8 cellular contexts compared by ENCODE assay signal in genomic region chr2:46876741-46877384, GRCh38. TPM values are rescaled to one million over a fixed set of nuclear protein-coding genes. Genes with fewer than 3 reads are reported as not detected.
DNase-seq lines count a peak whose midpoint lies in the region; ATAC-seq and TF ChIP-seq lines count a peak whose summit lies in the region.

No MANE protein-coding gene starts in this region.

- peaks cover 71% of the 10 kb centered on the region for H3F3A ChIP-seq in GM23248 (ENCODE audit: insufficient read depth)

- H3K27ac Mint-ChIP-seq in activated T-helper 1 cell treated with anti-CD3 and anti-CD28 coated beads, Interleukin-12 subunit alpha, Interleukin-12 subunit beta, Interleukin-2, Interleukin-4 antibody, amounts not matched to agents 30 ng/mL and 10 ng/mL and 1 ng/mL, durations not matched to agents 14 hours and 24 hours and 36 hours = no peak overlapping the region

- no peaks in the 10 kb centered on the region for H3K36me3 ChIP-seq in GM23248 (ENCODE audit: low read depth)
- H3K36me3 ChIP-seq in right lobe of liver = no peaks in the 10 kb centered on the region
- no peaks in the 10 kb centered on the region for H3K36me3 ChIP-seq in ovary

- no peak for TF ChIP-seq EP300 in ovary (IDR thresholded peaks at IDR 0.05)

- no peaks in the 10 kb centered on the region for H3K27me3 Mint-ChIP-seq in activated T-helper 1 cell treated with anti-CD3 and anti-CD28 coated beads, Interleukin-12 subunit alpha, Interleukin-12 subunit beta, Interleukin-2, Interleukin-4 antibody, amounts not matched to agents 30 ng/mL and 10 ng/mL and 1 ng/mL, durations not matched to agents 14 hours and 24 hours and 36 hours (ENCODE audit: insufficient read depth)

- DNase-seq in ACHN (peak; percentile 87), GM23248 (peak; percentile 89), NCI-H526 treated with DMSO at 0.1 percent for 48 hours (lab: John Stamatoyannopoulos, UW) (peak; percentile 36), cardiac fibroblast (ENCODE audit: low read depth in 2 of 2) (peak; percentile 89), right lobe of liver (peak in 1 of 3 donors; percentile 56), ovary (no peak)
- DNase-seq in activated T-helper 1 cell treated with anti-CD3 and anti-CD28 coated beads, Interleukin-12 subunit alpha, Interleukin-12 subunit beta, Interleukin-2, Interleukin-4 antibody, amounts not matched to agents 30 ng/mL and 10 ng/mL and 1 ng/mL, durations not matched to agents 14 hours and 24 hours and 36 hours (ENCODE audit: low spot score) = no peak
- no peak for DNase-seq in activated CD4-positive, alpha-beta T cell treated with anti-CD3 and anti-CD28 coated beads for 1 hour

- H3K4me1 Mint-ChIP-seq in activated T-helper 1 cell treated with anti-CD3 and anti-CD28 coated beads, Interleukin-12 subunit alpha, Interleukin-12 subunit beta, Interleukin-2, Interleukin-4 antibody, amounts not matched to agents 30 ng/mL and 10 ng/mL and 1 ng/mL, durations not matched to agents 14 hours and 24 hours and 36 hours (ENCODE audit: low read depth) = peaks cover 9% of the 10 kb centered on the region

- H4K20me1 ChIP-seq in GM23248 (ENCODE audit: insufficient read depth) = no peaks in the 10 kb centered on the region

- H3K9me2 ChIP-seq in GM23248 (ENCODE audit: insufficient read depth) = no peaks in the 10 kb centered on the region

- ATAC-seq in right lobe of liver = peak; percentile 66 to 84 (median 76)

- H3K4me1 ChIP-seq in GM23248 (ENCODE audit: insufficient read depth) (peaks cover 63% of the 10 kb centered on the region), right lobe of liver (peaks cover 0 to 9% (median 3%) of the 10 kb centered on the region in 4 donors), ovary (ENCODE audit: insufficient read depth) (peaks cover 27% of the 10 kb centered on the region)

- intact Hi-C loops in right lobe of liver (cut with DNase I) (no loop called here), ovary (cut with DNase I) (loop anchor here in 1 of 4 donors (10.0 kb wide), 1 partner anchor 72 kb away; no protein-coding TSS in a partner anchor)
- intact Hi-C loops in activated T-helper 1 cell treated with anti-CD3 and anti-CD28 coated beads, Interleukin-12 subunit alpha, Interleukin-12 subunit beta, Interleukin-2, Interleukin-4 antibody, amounts not matched to agents 30 ng/mL and 10 ng/mL and 1 ng/mL, durations not matched to agents 14 hours and 24 hours and 36 hours (cut with micrococcal nuclease) = no loop called here

- H3K4me2 ChIP-seq in GM23248 (ENCODE audit: unreplicated experiment) = no peak overlapping the region

- H3K27me3 ChIP-seq in GM23248 (replicated peaks; ENCODE audit: insufficient read depth) (no peaks in the 10 kb centered on the region), right lobe of liver (no peaks in the 10 kb centered on the region), ovary (no peaks in the 10 kb centered on the region)

- peak; percentile 51 for TF ChIP-seq CTCF in cardiac fibroblast (IDR thresholded peaks at IDR 0.05; ENCODE audit: low read depth, low read length)
- TF ChIP-seq CTCF in right lobe of liver (IDR thresholded peaks at IDR 0.05) = peak; percentile 48 to 56 (median 52)
- peak in 1 of 3 donors; percentile 51 for TF ChIP-seq CTCF in ovary (IDR thresholded peaks at IDR 0.05)

- TF ChIP-seq POLR2A in right lobe of liver (IDR thresholded peaks at IDR 0.05) = no peak
- no peak for TF ChIP-seq POLR2A in ovary (IDR thresholded peaks at IDR 0.05)

- H3K27ac ChIP-seq in GM23248 = peak overlapping the region; percentile 94
- H3K27ac ChIP-seq in right lobe of liver = no peak overlapping the region
- H3K27ac ChIP-seq in ovary = no peak overlapping the region

- H3K9me3 ChIP-seq in GM23248 (ENCODE audit: low read depth) (no peaks in the 10 kb centered on the region), right lobe of liver (no peaks in the 10 kb centered on the region), ovary (no peaks in the 10 kb centered on the region)

- 24 to 25% methylated on average over 11 of the region's 11 CpGs for WGBS in GM23248 (ENCODE audit: low coverage in 1 of 2, low lambda C conversion rate in 2 of 2, missing lambda C conversion rate in 2 of 2), 2 experiments
- WGBS in right lobe of liver (ENCODE audit: insufficient coverage, low coverage, low lambda C conversion rate, missing lambda C conversion rate) = 38% methylated on average over 11 of the region's 11 CpGs
- WGBS in ovary, 3 donors = 44 to 50% (median 46%) methylated on average over 11 of the region's 11 CpGs

- H2AFZ ChIP-seq in GM23248 = peak overlapping the region; percentile 47

- H3K36me3 Mint-ChIP-seq in activated T-helper 1 cell treated with anti-CD3 and anti-CD28 coated beads, Interleukin-12 subunit alpha, Interleukin-12 subunit beta, Interleukin-2, Interleukin-4 antibody, amounts not matched to agents 30 ng/mL and 10 ng/mL and 1 ng/mL, durations not matched to agents 14 hours and 24 hours and 36 hours (ENCODE audit: low read depth) = no peaks in the 10 kb centered on the region

- H3K4me3 Mint-ChIP-seq in activated T-helper 1 cell treated with anti-CD3 and anti-CD28 coated beads, Interleukin-12 subunit alpha, Interleukin-12 subunit beta, Interleukin-2, Interleukin-4 antibody, amounts not matched to agents 30 ng/mL and 10 ng/mL and 1 ng/mL, durations not matched to agents 14 hours and 24 hours and 36 hours = no peak overlapping the region

- H3K79me2 ChIP-seq in GM23248 (ENCODE audit: insufficient read depth) = peaks cover 35% of the 10 kb centered on the region

- peak overlapping the region; percentile 60 for H3K9ac ChIP-seq in GM23248

- in situ Hi-C loops in ACHN (cut with HindIII; ENCODE audit: low pct_ligation_motif_present, low pct_unique_long_range_greater_than_20kb, low sequenced_read_pairs) = no loop called here
- in situ Hi-C loops in GM23248 (cut with MboI) = no loop called here

- H3K9me3 Mint-ChIP-seq in activated T-helper 1 cell treated with anti-CD3 and anti-CD28 coated beads, Interleukin-12 subunit alpha, Interleukin-12 subunit beta, Interleukin-2, Interleukin-4 antibody, amounts not matched to agents 30 ng/mL and 10 ng/mL and 1 ng/mL, durations not matched to agents 14 hours and 24 hours and 36 hours = no peaks in the 10 kb centered on the region

- no peak overlapping the region for H3K4me3 ChIP-seq in GM23248
- H3K4me3 ChIP-seq in cardiac fibroblast (replicated peaks in 1 of 2; ENCODE audit: low read depth in 2 of 2, low read length in 2 of 2) = no peak overlapping the region
- no peak overlapping the region for H3K4me3 ChIP-seq in right lobe of liver
- H3K4me3 ChIP-seq in ovary = no peak overlapping the region

RNA-seq across cellular contexts. Expression of gene MCFD2, which starts 38.7 kb away (rescaled TPM):
- 310 and 329 TPM in 2 replicates for total RNA-seq in GM23248 (2014; rRNA removed; shearing (Covaris generic))
- polyA plus RNA-seq in GM23248 (2016; fragmentation: Nextera tagmentation; extraction: Ambion mirVana) (298 and 303 TPM in 2 replicates), ovary (100 to 1,000 TPM in 1 of 2 donors, 10 to 100 TPM in 1; 65.8 to 145 TPM)
- total RNA-seq in right lobe of liver (100 to 1,000 TPM in 3 of 6 experiments, 10 to 100 TPM in 3; 85.0 to 147 (median 99.2) TPM), ovary (100 to 1,000 TPM in 6 of 7 donors, 10 to 100 TPM in 1; 62.8 to 176 (median 134) TPM)
- 48.8 and 51.0 TPM in 2 replicates for total RNA-seq in activated T-helper 1 cell treated with anti-CD3 and anti-CD28 coated beads, Interleukin-12 subunit alpha, Interleukin-12 subunit beta, Interleukin-2, Interleukin-4 antibody, amounts not matched to agents 30 ng/mL and 10 ng/mL and 1 ng/mL, durations not matched to agents 14 hours and 24 hours and 36 hours

Comparison
In these comparisons a context has a peak if more than half of its experiments do, and no peak if none do; other contexts are left out.
1. DNase-seq: peak in ACHN (single experiment), GM23248 (single experiment), NCI-H526 treated with DMSO at 0.1 percent for 48 hours (single experiment) and cardiac fibroblast (2 of 2); none in ovary (0 of 5), activated T-helper 1 cell treated with anti-CD3 and anti-CD28 coated beads, Interleukin-12 subunit alpha, Interleukin-12 subunit beta, Interleukin-2, Interleukin-4 antibody, amounts not matched to agents 30 ng/mL and 10 ng/mL and 1 ng/mL, durations not matched to agents 14 hours and 24 hours and 36 hours (single experiment) and activated CD4-positive, alpha-beta T cell treated with anti-CD3 and anti-CD28 coated beads for 1 hour (single experiment).